In the genomic region with DNA sequence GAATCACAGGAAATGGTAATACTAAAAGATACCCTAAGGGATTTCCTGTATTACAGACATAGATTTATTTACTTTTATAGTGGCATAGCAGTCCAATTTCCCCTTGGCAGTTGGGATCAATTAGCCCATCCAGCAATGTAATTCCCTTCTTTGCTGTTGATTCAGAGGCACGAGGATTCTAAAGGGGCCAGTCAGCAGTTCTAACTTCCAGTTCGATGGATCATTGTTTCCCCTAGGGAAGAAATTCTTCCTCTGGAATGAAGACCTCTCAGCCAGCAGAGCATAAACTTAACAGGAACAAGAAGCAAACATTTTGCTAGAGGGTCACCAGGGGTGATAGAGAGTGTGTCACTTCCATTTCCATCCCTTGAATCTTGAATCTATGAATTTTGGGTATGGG, we compare ENCODE assay signal across 19 cellular contexts.
DNase-seq lines count a peak whose midpoint lies in the region; ATAC-seq and TF ChIP-seq lines count a peak whose summit lies in the region.
"Had no signal": no experiment of that assay in that cellular context is flagged by ENCODE, and none has a peak within 500 bp of the region (broad histone marks: within the 10 kb centered on the region; RNA-seq: fewer than 3 reads in every experiment).

No MANE protein-coding gene starts in this region.

- no peaks in the 10 kb centered on the region for H3K27me3 Mint-ChIP-seq in naive thymus-derived CD8-positive, alpha-beta T cell
- H3K27me3 Mint-ChIP-seq in activated naive CD4-positive, alpha-beta T cell treated with anti-CD3 and anti-CD28 coated beads for 36 hours (ENCODE audit: low read depth) = no peaks in the 10 kb centered on the region

- CTCF ChIA-PET in activated naive CD4-positive, alpha-beta T cell treated with anti-CD3 and anti-CD28 coated beads for 36 hours (lab: Charles Lee) = no interaction called here

- intact Hi-C loops in activated naive CD4-positive, alpha-beta T cell treated with anti-CD3 and anti-CD28 coated beads for 36 hours (cut with micrococcal nuclease) = no loop called here

- no peaks in the 10 kb centered on the region for H3K4me1 Mint-ChIP-seq in naive thymus-derived CD8-positive, alpha-beta T cell
- no peaks in the 10 kb centered on the region for H3K4me1 Mint-ChIP-seq in activated naive CD4-positive, alpha-beta T cell treated with anti-CD3 and anti-CD28 coated beads for 36 hours (ENCODE audit: low read depth)

- ATAC-seq in naive thymus-derived CD8-positive, alpha-beta T cell = no peak
- ATAC-seq: CD8-positive, alpha-beta T cell; K562 had no signal

- H3K36me3 Mint-ChIP-seq in naive thymus-derived CD8-positive, alpha-beta T cell = no peaks in the 10 kb centered on the region
- H3K36me3 Mint-ChIP-seq in activated naive CD4-positive, alpha-beta T cell treated with anti-CD3 and anti-CD28 coated beads for 36 hours (ENCODE audit: low read depth) = no peaks in the 10 kb centered on the region
- H3K36me3 Mint-ChIP-seq: CD8-positive, alpha-beta T cell had no signal

- H3K27ac Mint-ChIP-seq in naive thymus-derived CD8-positive, alpha-beta T cell = no peak overlapping the region
- H3K27ac Mint-ChIP-seq in activated naive CD4-positive, alpha-beta T cell treated with anti-CD3 and anti-CD28 coated beads for 36 hours = no peak overlapping the region
- H3K27ac Mint-ChIP-seq: CD8-positive, alpha-beta T cell had no signal

- H3K4me3 Mint-ChIP-seq in naive thymus-derived CD8-positive, alpha-beta T cell = no peak overlapping the region
- H3K4me3 Mint-ChIP-seq in activated naive CD4-positive, alpha-beta T cell treated with anti-CD3 and anti-CD28 coated beads for 36 hours = no peak overlapping the region
- H3K4me3 Mint-ChIP-seq: CD8-positive, alpha-beta T cell had no signal

- POLR2A ChIA-PET in naive thymus-derived CD8-positive, alpha-beta T cell (lab: Charles Lee) = no interaction called here

- H3K9me3 Mint-ChIP-seq in naive thymus-derived CD8-positive, alpha-beta T cell = peaks cover 0 to 39% (median 13%) of the 10 kb centered on the region in 9 donors
- H3K9me3 Mint-ChIP-seq in activated naive CD4-positive, alpha-beta T cell treated with anti-CD3 and anti-CD28 coated beads for 36 hours = peaks cover 14% of the 10 kb centered on the region

- TF ChIP-seq CTCF in fibroblast of mammary gland (conservative IDR thresholded peaks at IDR 0.05; ENCODE audit: control insufficient read depth, insufficient read depth, low read depth, low read length) = no peak

- peak; percentile 16 for DNase-seq in NCI-H69 (lab: John Stamatoyannopoulos, UW)
- peak; percentile 87 for DNase-seq in fibroblast of mammary gland (ENCODE audit: low read depth)
- peak; percentile 31 for DNase-seq in retina
- no peak for DNase-seq in naive thymus-derived CD8-positive, alpha-beta T cell
- no peak for DNase-seq in NCI-H446 treated with DMSO at 0.1 percent for 48 hours (lab: John Stamatoyannopoulos, UW)
- no peak for DNase-seq in activated CD4-positive, CD25-positive, alpha-beta regulatory T cell (lab: John Stamatoyannopoulos, UW)
- no peak for DNase-seq in activated naive CD4-positive, alpha-beta T cell treated with anti-CD3 and anti-CD28 coated beads for 36 hours
- DNase-seq: Calu3; CD8-positive, alpha-beta T cell; DMS153; H7; MG63; NCI-H1417; NCI-H1694 treated with DMSO at 0.1 percent for 48 hours; NCI-H2081 treated with DMSO at 0.1 percent for 48 hours; NCI-H2171 treated with DMSO at 0.1 percent for 48 hours; NCI-H526; Right ventricle myocardium superior had no signal

- no peak overlapping the region for H3K4me3 ChIP-seq in fibroblast of mammary gland (ENCODE audit: control insufficient read depth, low read depth, low read length)
- H3K4me3 ChIP-seq: K562, MG63 had no signal

Comparison
In these comparisons a context has a peak if more than half of its experiments do, and no peak if none do; other contexts are left out.
1. DNase-seq: peak in NCI-H69 (single experiment), fibroblast of mammary gland (single experiment) and retina (single experiment); none in naive thymus-derived CD8-positive, alpha-beta T cell (0 of 10), NCI-H446 treated with DMSO at 0.1 percent for 48 hours (single experiment), activated CD4-positive, CD25-positive, alpha-beta regulatory T cell (0 of 4) and activated naive CD4-positive, alpha-beta T cell treated with anti-CD3 and anti-CD28 coated beads for 36 hours (single experiment).